Comparison of ENCODE assay signal across 6 cellular contexts in the genomic region with DNA sequence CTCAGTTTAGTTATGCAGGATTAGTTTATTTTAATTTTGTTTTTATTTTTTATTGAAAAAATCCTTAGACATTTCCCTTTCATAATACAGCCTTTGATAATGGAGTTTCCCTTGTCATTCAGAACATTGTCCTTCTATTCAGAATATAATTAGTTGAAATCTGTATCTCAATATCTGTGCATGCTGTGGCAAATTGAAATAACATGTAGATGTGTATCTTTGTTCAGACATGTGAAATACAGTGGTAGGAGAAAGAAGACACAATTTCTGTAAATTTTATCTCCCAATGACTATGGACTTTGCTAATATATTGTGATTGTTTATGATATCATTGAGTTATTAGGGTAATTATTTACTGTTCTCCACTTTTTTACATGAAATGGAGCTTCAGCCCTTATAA.
"Had no signal": no experiment of that assay in that cellular context is flagged by ENCODE, and none has a peak within 500 bp of the region (broad histone marks: within the 10 kb centered on the region; RNA-seq: fewer than 3 reads in every experiment).

No MANE protein-coding gene starts in this region.

- H3K4me3 ChIP-seq: GM23338, K562 had no signal

- ATAC-seq: GM23338, K562 had no signal

- DNase-seq: H9, HCEC 1CT, IMR-90, KG1 had no signal

- H2AFZ ChIP-seq: GM23338 had no signal

- H3K4me2 ChIP-seq: GM23338 had no signal
